ENCODE assay signal across 26 cellular contexts in genomic region chr4:97493815-97494518, GRCh38.
DNase-seq lines count a peak whose midpoint lies in the region; ATAC-seq and TF ChIP-seq lines count a peak whose summit lies in the region.
"Had no signal": no experiment of that assay in that cellular context is flagged by ENCODE, and none has a peak within 500 bp of the region (broad histone marks: within the 10 kb centered on the region; RNA-seq: fewer than 3 reads in every experiment).

No MANE protein-coding gene starts in this region.

- WGBS in SK-N-SH (ENCODE audit: low lambda C conversion rate) = 0% methylated on average over 1 of the region's 1 CpG

- no peaks in the 10 kb centered on the region for H3K79me2 ChIP-seq in SK-N-SH (ENCODE audit: insufficient read depth)
- H3K79me2 ChIP-seq in osteoblast (ENCODE audit: insufficient read depth, low read length) = no peaks in the 10 kb centered on the region

- H3K4me3 ChIP-seq in HUES48 (ENCODE audit: low read depth, low read length) (no peak overlapping the region), SK-N-SH (ENCODE audit: low read depth in 2 of 2, low read length in 1 of 2) (no peak overlapping the region), osteoblast (ENCODE audit: insufficient read depth, low read length) (no peak overlapping the region)
- H3K4me3 ChIP-seq: heart right ventricle, left ventricle myocardium inferior, ovary, right atrium auricular region, spleen had no signal

- H3K9ac ChIP-seq in HUES48 (ENCODE audit: low read depth, low read length) = no peak overlapping the region
- no peak overlapping the region for H3K9ac ChIP-seq in SK-N-SH

- H3K4me2 ChIP-seq in SK-N-SH (no peak overlapping the region), osteoblast (ENCODE audit: insufficient read depth, low read length) (no peak overlapping the region)

- H4K20me1 ChIP-seq in SK-N-SH (ENCODE audit: insufficient read depth) (no peaks in the 10 kb centered on the region), osteoblast (ENCODE audit: insufficient read depth, low read length) (no peaks in the 10 kb centered on the region)

- CTCF ChIA-PET in SK-N-SH (lab: Yijun Ruan, JAX) = no interaction called here

- POLR2A ChIA-PET in SK-N-SH (lab: Yijun Ruan, JAX) = no interaction called here

- no peak for TF ChIP-seq EP300 in SK-N-SH (IDR thresholded peaks at IDR 0.05; ENCODE audit: borderline replicate concordance in 1 of 2, low read depth in 1 of 2, low read length in 1 of 2)

- DNase-seq in SK-N-SH (no peak), glomerular visceral epithelial cell (ENCODE audit: extremely low spot score) (peak; percentile 7), NCI-H1436 (lab: John Stamatoyannopoulos, UW) (no peak), NCI-H1930 (lab: John Stamatoyannopoulos, UW) (no peak), osteoblast (ENCODE audit: insufficient read length, low spot score, missing footprints) (no peak)
- DNase-seq: activated CD4-positive, alpha-beta T cell treated with anti-CD3 and anti-CD28 coated beads, Interleukin-2, amount 50 U/mL, for 48 hours; activated CD4-positive, CD25-positive, alpha-beta regulatory T cell; activated CD8-positive, alpha-beta memory T cell treated with anti-CD3 and anti-CD28 coated beads, Interleukin-2, amount 50 U/mL, for 48 hours; CD4-positive, CD25-positive, alpha-beta regulatory T cell; cerebellar nuclear complex; heart right ventricle; immature natural killer cell; KG1; left ventricle myocardium inferior; natural killer cell; NCI-H1694; NCI-H69; ovary; spleen; stimulated activated CD4-positive, alpha-beta T cell treated with anti-CD3 and anti-CD28 coated beads, Interleukin-4, amount 100 ng/mL, for 1 hour; T1000 had no signal

- H3K27me3 ChIP-seq in HUES48 (ENCODE audit: control insufficient read depth, insufficient read depth, low read length) (no peaks in the 10 kb centered on the region), SK-N-SH (ENCODE audit: insufficient read depth) (no peaks in the 10 kb centered on the region), osteoblast (ENCODE audit: insufficient read depth, low read length) (no peaks in the 10 kb centered on the region)
- H3K27me3 ChIP-seq: heart right ventricle, ovary, right atrium auricular region, spleen had no signal

- H3K36me3 ChIP-seq in HUES48 (ENCODE audit: control insufficient read depth, insufficient read depth, low read length) (no peaks in the 10 kb centered on the region), SK-N-SH (replicated peaks in 1 of 2; ENCODE audit: control insufficient read depth in 1 of 2, insufficient read depth in 2 of 2, low read length in 1 of 2) (no peaks in the 10 kb centered on the region), osteoblast (ENCODE audit: insufficient read depth, low read length) (no peaks in the 10 kb centered on the region)
- H3K36me3 ChIP-seq: heart right ventricle, left ventricle myocardium inferior, ovary, right atrium auricular region, spleen had no signal

- H3K9me2 ChIP-seq in SK-N-SH = no peaks in the 10 kb centered on the region

- H3K9me3 ChIP-seq in HUES48 (ENCODE audit: control insufficient read depth, insufficient read depth, low read length) (no peaks in the 10 kb centered on the region), SK-N-SH (no peaks in the 10 kb centered on the region), osteoblast (ENCODE audit: low read depth, low read length) (no peaks in the 10 kb centered on the region)
- H3K9me3 ChIP-seq: heart right ventricle, left ventricle myocardium inferior, ovary, right atrium auricular region had no signal

- peak overlapping the region; percentile 86 for H3K27ac ChIP-seq in HUES48 (ENCODE audit: low read depth, low read length)
- H3K27ac ChIP-seq in SK-N-SH (ENCODE audit: low read depth in 2 of 2, low read length in 1 of 2) = no peak overlapping the region; a peak in 1 of 4 replicates
- no peak overlapping the region for H3K27ac ChIP-seq in osteoblast (ENCODE audit: low read depth, low read length)
- H3K27ac ChIP-seq: heart right ventricle, left ventricle myocardium inferior, ovary, right atrium auricular region, spleen had no signal

- ATAC-seq in HG02763 (IDR thresholded peaks at IDR 0.05; ENCODE audit: unreplicated experiment) = no peak
- ATAC-seq: activated T-helper 17 cell treated with anti-CD3 and anti-CD28 coated beads, Interleukin-2, amount 50 U/mL, for 72 hours; heart right ventricle; natural killer cell; stimulated activated memory B cell treated with anti-CD40 and anti-IgM and Interleukin-4, amounts not matched to agents 10 μg/mL and 1 μg/mL and 100 μg/mL, for 72 hours had no signal

- H3K4me1 ChIP-seq in HUES48 (ENCODE audit: control insufficient read depth, insufficient read depth, low read length) = peaks cover 51% of the 10 kb centered on the region
- no peaks in the 10 kb centered on the region for H3K4me1 ChIP-seq in SK-N-SH (ENCODE audit: control insufficient read depth in 1 of 2, insufficient read depth in 2 of 2, low read depth in 1 of 2, low read length in 1 of 2)
- no peaks in the 10 kb centered on the region for H3K4me1 ChIP-seq in osteoblast (ENCODE audit: insufficient read depth, low read length)
- H3K4me1 ChIP-seq: heart right ventricle, left ventricle myocardium inferior, right atrium auricular region, spleen had no signal

- H2AFZ ChIP-seq in SK-N-SH (ENCODE audit: low read depth) = peak overlapping the region; percentile 30; the same call in 1 of the 2 replicates
- no peak overlapping the region for H2AFZ ChIP-seq in osteoblast (ENCODE audit: low read length)

- TF ChIP-seq CTCF in SK-N-SH (IDR thresholded peaks at IDR 0.05) = no peak
- no peak for TF ChIP-seq CTCF in osteoblast (IDR thresholded peaks at IDR 0.05; ENCODE audit: extremely low read depth, low read depth, low read length)

- no peaks in the 10 kb centered on the region for H3F3A ChIP-seq in SK-N-SH (replicated peaks; ENCODE audit: insufficient read depth)

- no peak for TF ChIP-seq RAD21 in SK-N-SH (IDR thresholded peaks at IDR 0.05; ENCODE audit: low read length)

TF ChIP-seq in SK-N-SH, 30 proteins besides CTCF, POLR2A, EP300 and RAD21:
- TF ChIP-seq ELF1 (IDR thresholded peaks at IDR 0.05) (no peak), JUND (IDR thresholded peaks at IDR 0.05) (0 out of 2 replicates have a peak, but pooled peaks have one; percentile 9)
